Comparison of ENCODE assay signal across 11 cellular contexts in genomic region chr7:104963378-104963990, GRCh38. TPM values are rescaled to one million over a fixed set of nuclear protein-coding genes. Genes with fewer than 3 reads are reported as not detected.
DNase-seq lines count a peak whose midpoint lies in the region; ATAC-seq, FAIRE-seq and TF ChIP-seq lines count a peak whose summit lies in the region.
"Had no signal": no experiment of that assay in that cellular context is flagged by ENCODE, and none has a peak within 500 bp of the region (broad histone marks: within the 10 kb centered on the region; RNA-seq: fewer than 3 reads in every experiment).

No MANE protein-coding gene starts in this region.

- H3K79me2 ChIP-seq in mammary epithelial cell (ENCODE audit: insufficient read depth, low read length) = no peaks in the 10 kb centered on the region
- H3K79me2 ChIP-seq in neural progenitor cell (ENCODE audit: low read depth) = no peaks in the 10 kb centered on the region

- TSS peak; percentile 90 for BruUV-seq in mammary epithelial cell (replicated peaks; lab: Mats Ljungman, UMichigan)

- H3K4me2 ChIP-seq in mammary epithelial cell (ENCODE audit: insufficient read depth, low read depth, low read length) (no peak overlapping the region), neural progenitor cell (no peak overlapping the region)

- no peak overlapping the region for H3K4me3 Mint-ChIP-seq in natural killer cell treated with Interleukin-12 subunit alpha and Interleukin-12 subunit beta and Interleukin-15 and Interleukin-18, amount 100 ng/mL, for 72 hours
- H3K4me3 Mint-ChIP-seq in natural killer cell = no peak overlapping the region
- H3K4me3 Mint-ChIP-seq in neural progenitor cell = no peak overlapping the region

- CTCF ChIA-PET in mammary epithelial cell (lab: Charles Lee; ENCODE audit: low non-redundant PET) = no interaction called here

- TF ChIP-seq CTCF in natural killer cell (IDR thresholded peaks at IDR 0.05) = no peak
- no peak for TF ChIP-seq CTCF in mammary epithelial cell (conservative IDR thresholded peaks at IDR 0.05 in 1 of 2, IDR thresholded peaks at IDR 0.05 in 1 of 2; ENCODE audit: extremely low read depth in 1 of 2, insufficient read depth in 1 of 2, low read depth in 1 of 2, low read length in 2 of 2)
- no peak for TF ChIP-seq CTCF in neural progenitor cell (IDR thresholded peaks at IDR 0.05)

- intact Hi-C loops in natural killer cell (cut with micrococcal nuclease) = no loop called here
- intact Hi-C loops in mammary epithelial cell (cut with micrococcal nuclease) = no loop called here

- peaks cover 38% of the 10 kb centered on the region for H3K4me1 ChIP-seq in mammary epithelial cell (ENCODE audit: insufficient read depth, low read length)
- H3K4me1 ChIP-seq in mucosa of rectum (ENCODE audit: control insufficient read depth in 2 of 2, insufficient read depth in 2 of 2, low read length in 2 of 2) = peaks cover 5 to 19% of the 10 kb centered on the region in 2 donors
- no peaks in the 10 kb centered on the region for H3K4me1 ChIP-seq in neural progenitor cell

- H3K9ac ChIP-seq in mammary epithelial cell (ENCODE audit: insufficient read depth, low read length) (peak overlapping the region; percentile 56), mucosa of rectum (ENCODE audit: low read depth in 1 of 2, low read length in 2 of 2) (no peak overlapping the region), neural progenitor cell (no peak overlapping the region)

- no peak for FAIRE-seq in RCC 7860 (lab: Jason Lieb, UNC)

- H2AFZ ChIP-seq in mammary epithelial cell (ENCODE audit: low read depth, low read length) (peak overlapping the region; percentile 38), neural progenitor cell (replicated peaks) (no peak overlapping the region)

- no peaks in the 10 kb centered on the region for H4K20me1 ChIP-seq in mammary epithelial cell (ENCODE audit: insufficient read depth, low read length)
- H4K20me1 ChIP-seq in neural progenitor cell (ENCODE audit: low read depth) = no peaks in the 10 kb centered on the region

- no peaks in the 10 kb centered on the region for H3K9me3 ChIP-seq in mammary epithelial cell (replicated peaks; ENCODE audit: insufficient read depth, low read length)
- no peaks in the 10 kb centered on the region for H3K9me3 ChIP-seq in mucosa of rectum (ENCODE audit: control insufficient read depth in 2 of 2, low read length in 2 of 2)
- no peaks in the 10 kb centered on the region for H3K9me3 ChIP-seq in neural progenitor cell (ENCODE audit: low read depth)

- dilution Hi-C loops in mammary epithelial cell (cut with HindIII; ENCODE audit: low sequenced_read_pairs) = loop anchor here (5.0 kb wide), 1 partner anchor 36 kb away; no protein-coding TSS in a partner anchor

- peaks cover 29% of the 10 kb centered on the region for H3K36me3 Mint-ChIP-seq in natural killer cell treated with Interleukin-12 subunit alpha and Interleukin-12 subunit beta and Interleukin-15 and Interleukin-18, amount 100 ng/mL, for 72 hours
- no peaks in the 10 kb centered on the region for H3K36me3 Mint-ChIP-seq in natural killer cell
- H3K36me3 Mint-ChIP-seq in neural progenitor cell = peaks cover 11% of the 10 kb centered on the region

- H3F3A ChIP-seq in neural progenitor cell (ENCODE audit: low read depth) = no peaks in the 10 kb centered on the region

- no peak overlapping the region for H3K4me3 ChIP-seq in mammary epithelial cell (replicated peaks in 1 of 3; ENCODE audit: insufficient read depth in 1 of 3, low read depth in 2 of 3, low read length in 3 of 3)
- H3K4me3 ChIP-seq in mucosa of rectum (ENCODE audit: low read length in 2 of 2) = no peak overlapping the region
- H3K4me3 ChIP-seq in neural progenitor cell = no peak overlapping the region

- no peak for DNase-seq in natural killer cell treated with Interleukin-12 subunit alpha and Interleukin-12 subunit beta and Interleukin-15 and Interleukin-18, amount 100 ng/mL, for 72 hours (ENCODE audit: low spot score)
- no peak for DNase-seq in natural killer cell
- DNase-seq in mammary epithelial cell = no peak
- DNase-seq in RCC 7860 (ENCODE audit: low spot score) = no peak
- no peak for DNase-seq in neural progenitor cell (ENCODE audit: low spot score)
- DNase-seq in DMS53 (lab: John Stamatoyannopoulos, UW) = no peak
- DNase-seq: amygdala, DMS79 treated with DMSO at 0.1 percent for 48 hours, trophoblast cell had no signal

- H3K36me3 ChIP-seq in mammary epithelial cell (ENCODE audit: insufficient read depth, low read length) (no peaks in the 10 kb centered on the region), mucosa of rectum (ENCODE audit: control insufficient read depth in 2 of 2, insufficient read depth in 2 of 2, low read length in 2 of 2) (no peaks in the 10 kb centered on the region), neural progenitor cell (no peaks in the 10 kb centered on the region)

- in situ Hi-C loops in mammary epithelial cell (cut with MboI; ENCODE audit: low sequenced_read_pairs in 2 of 2) = no loop called here

- no peaks in the 10 kb centered on the region for H3K9me3 Mint-ChIP-seq in natural killer cell treated with Interleukin-12 subunit alpha and Interleukin-12 subunit beta and Interleukin-15 and Interleukin-18, amount 100 ng/mL, for 72 hours
- no peaks in the 10 kb centered on the region for H3K9me3 Mint-ChIP-seq in natural killer cell
- H3K9me3 Mint-ChIP-seq in neural progenitor cell = peaks cover 22% of the 10 kb centered on the region

- H3K27ac Mint-ChIP-seq in natural killer cell treated with Interleukin-12 subunit alpha and Interleukin-12 subunit beta and Interleukin-15 and Interleukin-18, amount 100 ng/mL, for 72 hours = peak overlapping the region; percentile 83 to 93
- H3K27ac Mint-ChIP-seq in natural killer cell (peak overlapping the region in 1 of 2 donors; percentile 74), neural progenitor cell (no peak overlapping the region)

- H3K4me1 Mint-ChIP-seq in natural killer cell treated with Interleukin-12 subunit alpha and Interleukin-12 subunit beta and Interleukin-15 and Interleukin-18, amount 100 ng/mL, for 72 hours (ENCODE audit: low read depth in 2 of 2) = peaks cover 52 to 58% of the 10 kb centered on the region in 2 donors
- peaks cover 6 to 9% of the 10 kb centered on the region in 2 donors for H3K4me1 Mint-ChIP-seq in natural killer cell
- H3K4me1 Mint-ChIP-seq in neural progenitor cell = peaks cover 20% of the 10 kb centered on the region

- 93% methylated on average over 2 of the region's 2 CpGs for WGBS in mammary epithelial cell (ENCODE audit: low coverage, missing lambda C conversion rate)

- H3K27me3 Mint-ChIP-seq in natural killer cell treated with Interleukin-12 subunit alpha and Interleukin-12 subunit beta and Interleukin-15 and Interleukin-18, amount 100 ng/mL, for 72 hours = no peaks in the 10 kb centered on the region
- H3K27me3 Mint-ChIP-seq in natural killer cell (ENCODE audit: low read depth in 2 of 2) (no peaks in the 10 kb centered on the region), neural progenitor cell (ENCODE audit: insufficient read depth, low read depth) (no peaks in the 10 kb centered on the region)

- no peaks in the 10 kb centered on the region for H3K27me3 ChIP-seq in mammary epithelial cell (ENCODE audit: insufficient read depth, low read length)
- H3K27me3 ChIP-seq in mucosa of rectum (ENCODE audit: control insufficient read depth in 2 of 2, insufficient read depth in 2 of 2, low read length in 2 of 2) = no peaks in the 10 kb centered on the region
- no peaks in the 10 kb centered on the region for H3K27me3 ChIP-seq in neural progenitor cell

- no peak for ATAC-seq in natural killer cell treated with Interleukin-12 subunit alpha and Interleukin-12 subunit beta and Interleukin-15 and Interleukin-18, amount 100 ng/mL, for 72 hours
- no peak for ATAC-seq in natural killer cell
- ATAC-seq in HG02973 (IDR thresholded peaks at IDR 0.05; ENCODE audit: unreplicated experiment) = no peak

- H3K27ac ChIP-seq in mammary epithelial cell (ENCODE audit: insufficient read depth, low read depth, low read length) = peak overlapping the region; percentile 97
- H3K27ac ChIP-seq in mucosa of rectum (ENCODE audit: low read depth in 2 of 2, low read length in 2 of 2) = peak overlapping the region; percentile 26 to 48
- no peak overlapping the region for H3K27ac ChIP-seq in neural progenitor cell

RNA-seq across cellular contexts. Expression of gene KMT2E, which starts 50.5 kb away (rescaled TPM):
- 100 to 1,000 TPM; 152 to 172 TPM for total RNA-seq in natural killer cell treated with Interleukin-12 subunit alpha and Interleukin-12 subunit beta and Interleukin-15 and Interleukin-18, amount 100 ng/mL, for 72 hours
- total RNA-seq in natural killer cell (100 to 1,000 TPM; 272 to 353 (median 345) TPM), mammary epithelial cell (10 to 100 TPM; 41.2 to 72.2 TPM), neural progenitor cell (ENCODE audit: low replicate concordance) (87.7 and 124 TPM in 2 replicates)
- polyA plus RNA-seq in mammary epithelial cell = 2.4 TPM
- 57.9 TPM for polyA minus RNA-seq in mammary epithelial cell
